Comparison of ENCODE assay signal across 11 cellular contexts in genomic region chr6:32108094-32108627, GRCh38. TPM values are rescaled to one million over a fixed set of nuclear protein-coding genes. Genes with fewer than 3 reads are reported as not detected.
A peak's percentile ranks its signal among the peaks of the same experiment; 100 is the strongest.
DNase-seq lines count a peak whose midpoint lies in the region; ATAC-seq and TF ChIP-seq lines count a peak whose summit lies in the region.
"Had no signal": no experiment of that assay in that cellular context is flagged by ENCODE, and none has a peak within 500 bp of the region (broad histone marks: within the 10 kb centered on the region; RNA-seq: fewer than 3 reads in every experiment).

No MANE protein-coding gene starts in this region.

- no peaks in the 10 kb centered on the region for H3K79me2 ChIP-seq in parathyroid adenoma

- intact Hi-C loops in CD4-positive, alpha-beta T cell (cut with DNase I, micrococcal nuclease): no loop called here
- intact Hi-C loops in Right ventricle myocardium superior (cut with DNase I): no loop called here

- peak overlapping the region; percentile 58 for H3K27ac Mint-ChIP-seq in CD4-positive, alpha-beta T cell

- no peak overlapping the region for H3K4me2 ChIP-seq in parathyroid adenoma (ENCODE audit: low read length)

- H3K27me3 ChIP-seq in CD4-positive, alpha-beta T cell (ENCODE audit: control insufficient read depth, insufficient read depth, low read length): peaks cover 5% of the 10 kb centered on the region
- no peaks in the 10 kb centered on the region for H3K27me3 ChIP-seq in parathyroid adenoma (ENCODE audit: control insufficient read depth, insufficient read depth, low read length)

- DNase-seq in CD4-positive, alpha-beta T cell: no peak
- peak; percentile 71 for DNase-seq in T1000 (lab: John Stamatoyannopoulos, UW)
- peak; percentile 83 for DNase-seq in Right ventricle myocardium superior
- no peak for DNase-seq in cerebellar nuclear complex (lab: John Stamatoyannopoulos, UW)
- no peak for DNase-seq in NOMO-1 treated with dmso at 0.1 percent for 144 hours (lab: John Stamatoyannopoulos, UW; ENCODE audit: unreplicated experiment)
- DNase-seq: NCI-H1092 treated with DMSO at 0.1 percent for 48 hours; stimulated activated CD4-positive, alpha-beta T cell treated with anti-CD3 and anti-CD28 coated beads, Interleukin-4, amount 100 ng/mL, for 1 hour had no signal

- H3K9me3 Mint-ChIP-seq in CD4-positive, alpha-beta T cell: no peaks in the 10 kb centered on the region

- no peaks in the 10 kb centered on the region for H3K36me3 ChIP-seq in parathyroid adenoma (ENCODE audit: control insufficient read depth, insufficient read depth, low read length)

- ATAC-seq in CD4-positive, alpha-beta T cell (ENCODE audit: poor library complexity): peak; percentile 25
- peak; percentile 63 for ATAC-seq in Right ventricle myocardium superior (ENCODE audit: poor library complexity)
- no peak for ATAC-seq in GM18873 (IDR thresholded peaks at IDR 0.05; ENCODE audit: low FRiP score, unreplicated experiment)
- no peak for ATAC-seq in GM18909 (IDR thresholded peaks at IDR 0.05; ENCODE audit: poor library complexity, unreplicated experiment)

- H3K9me3 ChIP-seq in CD4-positive, alpha-beta T cell (ENCODE audit: control insufficient read depth, low read length): no peaks in the 10 kb centered on the region
- H3K9me3 ChIP-seq in parathyroid adenoma (ENCODE audit: control insufficient read depth, low read length): no peaks in the 10 kb centered on the region

- H3K4me3 ChIP-seq in parathyroid adenoma (ENCODE audit: low read depth, low read length): peak overlapping the region; percentile 25

- H3K4me1 Mint-ChIP-seq in CD4-positive, alpha-beta T cell (ENCODE audit: low read depth): peaks cover 24% of the 10 kb centered on the region

- H3K36me3 Mint-ChIP-seq in CD4-positive, alpha-beta T cell (ENCODE audit: low read depth): peaks cover 13% of the 10 kb centered on the region

- peaks cover 24% of the 10 kb centered on the region for H3K27me3 Mint-ChIP-seq in CD4-positive, alpha-beta T cell

- no peak overlapping the region for H3K27ac ChIP-seq in CD4-positive, alpha-beta T cell (ENCODE audit: low read depth, low read length)
- peak overlapping the region; percentile 59 for H3K27ac ChIP-seq in parathyroid adenoma
- H3K27ac ChIP-seq: epithelial cell of prostate had no signal

- H3K4me1 ChIP-seq in parathyroid adenoma: peaks cover 7% of the 10 kb centered on the region

- CTCF ChIA-PET in CD4-positive, alpha-beta T cell (lab: Charles Lee): no interaction called here

- H3K9ac ChIP-seq in parathyroid adenoma: no peak overlapping the region

- no peak overlapping the region for H3K4me3 Mint-ChIP-seq in CD4-positive, alpha-beta T cell

- POLR2A ChIA-PET in CD4-positive, alpha-beta T cell (lab: Charles Lee): no interaction called here

- no peak overlapping the region for H2AFZ ChIP-seq in parathyroid adenoma

- no peak for TF ChIP-seq CTCF in CD4-positive, alpha-beta T cell (IDR thresholded peaks at IDR 0.05)
- TF ChIP-seq CTCF in parathyroid adenoma (IDR thresholded peaks at IDR 0.05): no peak

RNA-seq across cellular contexts. Expression of gene TNXB, which starts 1.0 kb away (rescaled TPM):
- 1 to 10 TPM; 8.3 to 9.0 TPM for total RNA-seq in CD4-positive, alpha-beta T cell
- 65.8 TPM for total RNA-seq in Right ventricle myocardium superior

RNA-seq across cellular contexts. Expression of gene ATF6B, which starts 19.9 kb away (rescaled TPM):
- 10 to 100 TPM; 72.2 to 75.6 TPM for total RNA-seq in CD4-positive, alpha-beta T cell
- 21.5 TPM for total RNA-seq in Right ventricle myocardium superior

RNA-seq across cellular contexts. Expression of gene FKBPL, which starts 21.9 kb away (rescaled TPM):
- under 1 TPM; 0.66 to 0.73 TPM for total RNA-seq in CD4-positive, alpha-beta T cell
- 2.5 TPM for total RNA-seq in Right ventricle myocardium superior

RNA-seq across cellular contexts. Expression of gene PRRT1, which starts 43.6 kb away (rescaled TPM):
- total RNA-seq in CD4-positive, alpha-beta T cell: 1 to 10 TPM; 2.6 to 3.2 TPM
- 0.51 TPM for total RNA-seq in Right ventricle myocardium superior

RNA-seq across cellular contexts. Expression of gene PPT2, which starts 45.8 kb away (rescaled TPM):
- 1 to 10 TPM; 8.7 to 8.9 TPM for total RNA-seq in CD4-positive, alpha-beta T cell
- total RNA-seq in Right ventricle myocardium superior: 20.4 TPM

Comparison
In these comparisons a context has a peak if more than half of its experiments do, and no peak if none do; other contexts are left out.
1. ATAC-seq: peak in CD4-positive, alpha-beta T cell (single experiment) and Right ventricle myocardium superior (single experiment); none in GM18873 (single experiment) and GM18909 (single experiment).
2. DNase-seq: peak in T1000 (single experiment) and Right ventricle myocardium superior (single experiment); none in CD4-positive, alpha-beta T cell (0 of 10), cerebellar nuclear complex (0 of 2) and NOMO-1 treated with dmso at 0.1 percent for 144 hours (single experiment).